Comparison of ENCODE assay signal across 14 cellular contexts in genomic region chr6:109447087-109447486, GRCh38.
"Had no signal": no experiment of that assay in that cellular context is flagged by ENCODE, and none has a peak within 500 bp of the region (broad histone marks: within the 10 kb centered on the region; RNA-seq: fewer than 3 reads in every experiment).

No MANE protein-coding gene starts in this region.

- DNase-seq: activated CD4-positive, alpha-beta T cell treated with anti-CD3 and anti-CD28 coated beads, Interleukin-2, amount 50 U/mL, for 4 hours; activated CD8-positive, alpha-beta memory T cell treated with anti-CD3 and anti-CD28 coated beads, Interleukin-2, amount 10 ng/mL, durations not matched to agents 7 days and 5 days; activated naive CD8-positive, alpha-beta T cell treated with anti-CD3 and anti-CD28 coated beads, Interleukin-2, amount 50 U/mL, for 24 hours; activated T-cell treated with anti-CD3 and anti-CD28 coated beads, Interleukin-2, amount 50 U/mL, for 72 hours; glutamatergic neuron; immature natural killer cell; left cardiac atrium; lower lobe of right lung; natural killer cell; stimulated activated CD4-positive, alpha-beta T cell treated with anti-CD3 and anti-CD28 coated beads, Interleukin-4, amount 100 ng/mL, for 1 hour had no signal

- H3K27me3 Mint-ChIP-seq: activated CD8-positive, alpha-beta memory T cell treated with anti-CD3 and anti-CD28 coated beads, Interleukin-2, amount 10 ng/mL, durations not matched to agents 7 days and 5 days; activated naive CD8-positive, alpha-beta T cell treated with anti-CD3 and anti-CD28 coated beads, Interleukin-2, amount 50 U/mL, for 24 hours had no signal

- H3K4me3 Mint-ChIP-seq: activated CD8-positive, alpha-beta memory T cell treated with anti-CD3 and anti-CD28 coated beads, Interleukin-2, amount 10 ng/mL, durations not matched to agents 7 days and 5 days; activated naive CD8-positive, alpha-beta T cell treated with anti-CD3 and anti-CD28 coated beads, Interleukin-2, amount 50 U/mL, for 24 hours; activated T-cell treated with anti-CD3 and anti-CD28 coated beads, Interleukin-2, amount 50 U/mL, for 72 hours; immature natural killer cell; natural killer cell had no signal

- H3K36me3 Mint-ChIP-seq: natural killer cell had no signal

- H3K4me3 ChIP-seq: ascending aorta, esophagus muscularis mucosa, lower lobe of right lung had no signal

- ATAC-seq: activated CD8-positive, alpha-beta memory T cell treated with anti-CD3 and anti-CD28 coated beads, Interleukin-2, amount 10 ng/mL, durations not matched to agents 7 days and 5 days; activated naive CD8-positive, alpha-beta T cell treated with anti-CD3 and anti-CD28 coated beads, Interleukin-2, amount 50 U/mL, for 24 hours; activated T-cell treated with anti-CD3 and anti-CD28 coated beads, Interleukin-2, amount 50 U/mL, for 72 hours; left cardiac atrium; natural killer cell had no signal

- FAIRE-seq: bronchial epithelial cell, urothelium cell line had no signal

- H3K9me3 Mint-ChIP-seq: activated naive CD8-positive, alpha-beta T cell treated with anti-CD3 and anti-CD28 coated beads, Interleukin-2, amount 50 U/mL, for 24 hours; activated T-cell treated with anti-CD3 and anti-CD28 coated beads, Interleukin-2, amount 50 U/mL, for 72 hours; immature natural killer cell; natural killer cell had no signal

- H3K27me3 ChIP-seq: ascending aorta, esophagus muscularis mucosa had no signal

- H3K27ac Mint-ChIP-seq: activated T-cell treated with anti-CD3 and anti-CD28 coated beads, Interleukin-2, amount 50 U/mL, for 72 hours had no signal

- H3K9me3 ChIP-seq: ascending aorta, esophagus muscularis mucosa, lower lobe of right lung had no signal

- H3K27ac ChIP-seq: ascending aorta, esophagus muscularis mucosa, lower lobe of right lung had no signal
